8 cellular contexts compared by ENCODE assay signal in the genomic region with DNA sequence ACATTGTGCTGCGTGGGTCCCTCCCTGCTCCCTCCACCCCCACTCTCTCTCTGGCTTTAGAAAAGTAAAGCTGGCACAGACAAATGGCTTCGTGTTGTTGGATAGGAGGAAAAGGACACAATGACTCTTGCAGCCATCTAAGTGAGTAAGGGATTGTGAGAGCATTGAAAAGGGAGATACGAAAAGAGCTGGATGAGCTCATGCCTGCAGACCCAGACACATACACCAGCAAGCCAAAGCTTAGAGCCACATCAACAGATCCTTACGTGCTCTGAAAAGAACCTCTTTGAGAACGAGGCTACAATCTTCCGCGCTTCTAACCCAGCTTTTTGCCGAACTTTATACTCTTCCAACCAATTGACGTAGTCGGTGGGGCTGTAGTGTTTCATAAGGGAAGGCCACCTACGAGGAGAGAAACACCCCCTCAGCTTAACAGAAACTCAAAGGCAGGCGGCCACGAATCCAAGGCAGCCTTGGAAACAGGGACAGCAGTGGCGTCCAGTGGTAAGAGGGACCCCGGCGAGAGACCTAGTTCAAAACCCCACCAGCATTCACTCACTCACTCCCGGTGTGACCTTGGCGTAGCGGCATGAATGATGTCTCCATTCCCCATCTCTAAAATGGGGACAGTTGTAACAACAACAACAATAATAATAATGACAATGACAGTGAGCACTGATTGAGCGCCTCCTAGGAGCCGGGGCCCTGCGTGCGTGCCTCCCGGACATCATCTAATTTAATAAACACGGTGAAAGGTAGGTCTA. TPM values are rescaled to one million over a fixed set of nuclear protein-coding genes. Genes with fewer than 3 reads are reported as not detected.
DNase-seq lines count a peak whose midpoint lies in the region; ATAC-seq and TF ChIP-seq lines count a peak whose summit lies in the region.

No MANE protein-coding gene starts in this region.

- H3K27ac ChIP-seq in PC-3 (ENCODE audit: low read length) (no peak overlapping the region), endodermal cell (ENCODE audit: low read depth, low read length) (peak overlapping the region; percentile 17)

- H3K27me3 Mint-ChIP-seq in endodermal cell (ENCODE audit: insufficient read depth): peaks cover 9% of the 10 kb centered on the region
- peaks cover 4% of the 10 kb centered on the region for H3K27me3 Mint-ChIP-seq in type B pancreatic cell

- 7 to 11% methylated on average over 7 to 25 of the region's 25 CpGs for WGBS in endodermal cell (ENCODE audit: insufficient coverage in 1 of 2, insufficient read length in 1 of 2), 2 experiments

- no peaks in the 10 kb centered on the region; the same call in none of the 2 replicates for H3K36me3 ChIP-seq in GM06990 (ENCODE audit: control insufficient read depth, insufficient read depth, low read length)
- H3K36me3 ChIP-seq in PC-3 (ENCODE audit: low read depth, low read length): peaks cover 27% of the 10 kb centered on the region
- H3K36me3 ChIP-seq in endodermal cell (ENCODE audit: control insufficient read depth, insufficient read depth, low read length): peaks cover 28% of the 10 kb centered on the region

- peak overlapping the region; percentile 65 for H3K9ac ChIP-seq in PC-3 (ENCODE audit: low read length)
- peak overlapping the region; percentile 66 for H3K9ac ChIP-seq in endodermal cell (ENCODE audit: extremely low read depth, low read length, poor library complexity, severe bottlenecking)

- H3K4me1 Mint-ChIP-seq in endodermal cell (peaks cover 16% of the 10 kb centered on the region), type B pancreatic cell (ENCODE audit: unreplicated experiment) (peaks cover 24% of the 10 kb centered on the region)

- peaks cover 14% of the 10 kb centered on the region for H4K20me1 ChIP-seq in PC-3 (ENCODE audit: low read length)

- CTCF ChIA-PET in PC-3 (lab: Charles Lee): no interaction called here

- H3K27me3 ChIP-seq in GM06990 (replicated peaks; ENCODE audit: control insufficient read depth, insufficient read depth, low read length): no peaks in the 10 kb centered on the region
- H3K27me3 ChIP-seq in PC-3 (ENCODE audit: low read length): no peaks in the 10 kb centered on the region
- H3K27me3 ChIP-seq in endodermal cell (ENCODE audit: control insufficient read depth, insufficient read depth, low read length, poor library complexity, severe bottlenecking): no peaks in the 10 kb centered on the region

- H3K9me2 ChIP-seq in PC-3 (replicated peaks; ENCODE audit: low read length): no peaks in the 10 kb centered on the region

- BruUV-seq in PC-3 (replicated peaks; lab: Mats Ljungman, UMichigan): TSS peak; percentile 46

- H3K9me3 Mint-ChIP-seq in endodermal cell (peaks cover 2% of the 10 kb centered on the region), type B pancreatic cell (no peaks in the 10 kb centered on the region)

- peak overlapping the region; percentile 99 for H3K4me2 ChIP-seq in PC-3 (ENCODE audit: low read length)

- no peaks in the 10 kb centered on the region for H3K9me3 ChIP-seq in PC-3 (ENCODE audit: low read length)
- no peaks in the 10 kb centered on the region for H3K9me3 ChIP-seq in endodermal cell (ENCODE audit: control insufficient read depth, low read length)

- H3K4me3 Mint-ChIP-seq in endodermal cell (peak overlapping the region; percentile 91), type B pancreatic cell (peak overlapping the region; percentile 90)

- TF ChIP-seq CTCF in GM06990 (IDR thresholded peaks at IDR 0.05; ENCODE audit: insufficient read depth, low read length, poor library complexity, severe bottlenecking): no peak
- TF ChIP-seq CTCF in PC-3 (conservative IDR thresholded peaks at IDR 0.05; ENCODE audit: low read depth, low read length): peak; percentile 42; the same call in 1 of the 2 replicates
- no peak for TF ChIP-seq CTCF in endodermal cell (conservative IDR thresholded peaks at IDR 0.05)
- no peak for TF ChIP-seq CTCF in type B pancreatic cell (conservative IDR thresholded peaks at IDR 0.05)

- H3K36me3 Mint-ChIP-seq in endodermal cell (ENCODE audit: low read depth): peaks cover 26% of the 10 kb centered on the region
- H3K36me3 Mint-ChIP-seq in type B pancreatic cell: peaks cover 20% of the 10 kb centered on the region

- DNase-seq in GM06990 (ENCODE audit: extremely low read depth, insufficient read length): no peak
- peak; percentile 29 for DNase-seq in PC-3
- peak; percentile 68 for DNase-seq in endodermal cell
- DNase-seq in midbrain (lab: John Stamatoyannopoulos, UW): peak; percentile 64
- DNase-seq in type B pancreatic cell (ENCODE audit: extremely low spot score, unreplicated experiment): no peak
- no peak for DNase-seq in stimulated activated CD4-positive, alpha-beta T cell treated with anti-CD3 and anti-CD28 coated beads, Interleukin-4, amount 100 ng/mL, for 1 hour

- peak overlapping the region; percentile 80 for H3K27ac Mint-ChIP-seq in endodermal cell
- peak overlapping the region; percentile 82 for H3K27ac Mint-ChIP-seq in type B pancreatic cell

- POLR2A ChIA-PET in PC-3 (lab: Charles Lee; ENCODE audit: unreplicated experiment): no interaction called here

- intact Hi-C loops in PC-3 (cut with micrococcal nuclease): no loop called here

- H3K4me1 ChIP-seq in PC-3 (ENCODE audit: insufficient read depth, low read length) (peaks cover 16% of the 10 kb centered on the region), endodermal cell (ENCODE audit: control insufficient read depth, insufficient read depth, low read length) (no peaks in the 10 kb centered on the region)

- H2AFZ ChIP-seq in PC-3 (ENCODE audit: low read length): 0 out of 2 replicates have a peak overlapping the region, but pooled peaks have one; percentile 41

- H3K4me3 ChIP-seq in GM06990 (replicated peaks; ENCODE audit: low read depth, low read length): peak overlapping the region; percentile 95
- peak overlapping the region; percentile 81 for H3K4me3 ChIP-seq in PC-3 (ENCODE audit: low read length)
- H3K4me3 ChIP-seq in endodermal cell (ENCODE audit: low read length): peak overlapping the region; percentile 95

- peaks cover 32% of the 10 kb centered on the region for H3K79me2 ChIP-seq in PC-3 (ENCODE audit: low read length)

- H3F3A ChIP-seq in PC-3 (ENCODE audit: low read length, unreplicated experiment): no peaks in the 10 kb centered on the region

- ATAC-seq in PC-3 (peak; percentile 14), HG02938 (IDR thresholded peaks at IDR 0.05; ENCODE audit: unreplicated experiment) (no peak), GM21723 (IDR thresholded peaks at IDR 0.05; ENCODE audit: unreplicated experiment) (no peak)

RNA-seq across cellular contexts. Expression of a gene that starts 1.1 kb away (rescaled TPM):
- 230 and 321 TPM in 2 replicates for total RNA-seq in PC-3 (2014; rRNA removed)
- total RNA-seq in endodermal cell: 10 to 100 TPM; 46.5 to 54.6 TPM
- 52.9 TPM for polyA plus RNA-seq in endodermal cell (2013, experiment 1 of 2)
- polyA plus RNA-seq in endodermal cell (2013, experiment 2 of 2): 43.4 TPM
- 53.3 and 64.0 TPM in 2 replicates for total RNA-seq in type B pancreatic cell (ENCODE audit: low replicate concordance)

Comparison
In these comparisons a context has a peak if more than half of its experiments do, and no peak if none do; other contexts are left out.
1. DNase-seq: peak in PC-3 (single experiment), endodermal cell (single experiment) and midbrain (single experiment); none in GM06990 (single experiment), type B pancreatic cell (single experiment) and stimulated activated CD4-positive, alpha-beta T cell treated with anti-CD3 and anti-CD28 coated beads, Interleukin-4, amount 100 ng/mL, for 1 hour (single experiment).
2. Peak in every context shown above with its lines, with median percentiles within 50 percentile points of each other: H3K4me3 ChIP-seq.